11 cellular contexts compared by ENCODE assay signal in the genomic region with DNA sequence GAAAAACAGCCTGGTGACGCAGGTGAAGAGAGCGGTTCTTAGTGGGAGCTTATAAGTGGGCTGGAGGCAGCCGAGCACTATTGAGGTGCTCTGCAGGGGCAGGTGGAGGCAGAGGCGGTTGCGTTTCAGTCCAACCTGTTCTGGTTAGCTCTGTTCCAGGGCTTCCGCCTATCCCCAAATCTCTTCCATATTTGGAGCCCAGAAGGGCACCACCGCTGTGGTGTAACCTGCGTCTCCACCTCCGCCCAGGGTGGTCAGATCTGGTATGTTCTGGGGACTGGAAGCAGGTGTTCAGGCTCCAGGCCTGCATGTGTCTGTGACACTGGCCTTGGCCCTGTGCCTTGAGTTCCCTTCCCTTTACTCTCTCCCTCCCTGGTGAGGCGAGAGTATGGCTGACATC.
"Had no signal": no experiment of that assay in that cellular context is flagged by ENCODE, and none has a peak within 500 bp of the region (broad histone marks: within the 10 kb centered on the region; RNA-seq: fewer than 3 reads in every experiment).

No MANE protein-coding gene starts in this region.

- H3K4me3 ChIP-seq: body of pancreas, dorsolateral prefrontal cortex, neural progenitor cell had no signal

- H3K36me3 ChIP-seq: neural progenitor cell had no signal

- H3K27ac ChIP-seq: neural progenitor cell had no signal

- H3K9ac ChIP-seq: neural progenitor cell had no signal

- FAIRE-seq: islet of Langerhans had no signal

- H3K4me2 ChIP-seq: neural progenitor cell had no signal

- ATAC-seq: activated CD4-positive, CD25-positive, alpha-beta regulatory T cell treated with anti-CD3 and anti-CD28 coated beads, Interleukin-2, amount 50 U/mL, for 24 hours; body of pancreas; left lobe of liver; right cardiac atrium; stimulated activated naive B cell treated with anti-CD40 and anti-IgM and Interleukin-4, amounts not matched to agents 10 μg/mL and 1 μg/mL and 100 μg/mL, for 72 hours had no signal

- H3K9me3 ChIP-seq: body of pancreas had no signal

- DNase-seq: activated naive CD4-positive, alpha-beta T cell treated with anti-CD3 and anti-CD28 coated beads, Interleukin-2, amount 50 U/mL, for 16 hours; amniotic stem cell; body of pancreas; stimulated activated CD4-positive, alpha-beta T cell treated with anti-CD3 and anti-CD28 coated beads, Interleukin-2, amount 100 ng/mL, for 24 hours; stimulated activated naive B cell treated with anti-CD40 and anti-IgM and Interleukin-4, amounts not matched to agents 10 μg/mL and 1 μg/mL and 100 μg/mL, for 72 hours had no signal

- H3K27me3 ChIP-seq: body of pancreas, neural progenitor cell had no signal

- H3K4me1 ChIP-seq: neural progenitor cell had no signal
